ENCODE assay signal across 16 cellular contexts in genomic region chr21:37061926-37062591, GRCh38. TPM values are rescaled to one million over a fixed set of nuclear protein-coding genes. Genes with fewer than 3 reads are reported as not detected.
DNase-seq lines count a peak whose midpoint lies in the region; ATAC-seq, FAIRE-seq and TF ChIP-seq lines count a peak whose summit lies in the region.
"Had no signal": no experiment of that assay in that cellular context is flagged by ENCODE, and none has a peak within 500 bp of the region (broad histone marks: within the 10 kb centered on the region; RNA-seq: fewer than 3 reads in every experiment).

No MANE protein-coding gene starts in this region.

- no peak for DNase-seq in stimulated activated naive CD8-positive, alpha-beta T cell treated with anti-CD3 and anti-CD28 coated beads, Interleukin-15, amount 100 ng/mL, for 72 hours
- no peak for DNase-seq in stimulated activated naive CD8-positive, alpha-beta T cell treated with anti-CD3 and anti-CD28 coated beads, Interleukin-15, Interleukin-2, amounts not matched to agents 100 U/mL and 50 U/mL, for 24 hours
- peak; percentile 8 for DNase-seq in astrocyte (ENCODE audit: low read depth)
- DNase-seq in hepatic stellate cell (ENCODE audit: low spot score): peak; percentile 65
- DNase-seq in RKO (ENCODE audit: low spot score): no peak
- no peak for DNase-seq in activated CD8-positive, alpha-beta memory T cell treated with anti-CD3 and anti-CD28 coated beads for 24 hours
- no peak for DNase-seq in natural killer cell treated with Interleukin-12 subunit alpha and Interleukin-12 subunit beta and Interleukin-15 and Interleukin-18, amount 100 ng/mL, for 72 hours (ENCODE audit: low spot score)
- no peak for DNase-seq in NCI-H1048 (lab: John Stamatoyannopoulos, UW)
- DNase-seq: Calu3 had no signal

- no peak overlapping the region for H3K4me3 ChIP-seq in astrocyte (ENCODE audit: insufficient read depth, low read depth, low read length)
- H3K4me3 ChIP-seq: coronary artery, skin epidermis had no signal

- H3K27me3 Mint-ChIP-seq in stimulated activated naive CD8-positive, alpha-beta T cell treated with anti-CD3 and anti-CD28 coated beads, Interleukin-15, amount 100 ng/mL, for 72 hours: no peaks in the 10 kb centered on the region
- H3K27me3 Mint-ChIP-seq in astrocyte (ENCODE audit: low read depth, unreplicated experiment): no peaks in the 10 kb centered on the region
- H3K27me3 Mint-ChIP-seq in natural killer cell treated with Interleukin-12 subunit alpha and Interleukin-12 subunit beta and Interleukin-15 and Interleukin-18, amount 100 ng/mL, for 72 hours: no peaks in the 10 kb centered on the region
- H3K27me3 Mint-ChIP-seq: activated naive CD8-positive, alpha-beta T cell had no signal

- H4K20me1 ChIP-seq in astrocyte (ENCODE audit: insufficient read depth, low read length): no peaks in the 10 kb centered on the region

- TF ChIP-seq CTCF in astrocyte (IDR thresholded peaks at IDR 0.05; ENCODE audit: insufficient read depth, low read depth, low read length): no peak

- H3K27ac Mint-ChIP-seq in stimulated activated naive CD8-positive, alpha-beta T cell treated with anti-CD3 and anti-CD28 coated beads, Interleukin-15, amount 100 ng/mL, for 72 hours: no peak overlapping the region
- peak overlapping the region; percentile 82 for H3K27ac Mint-ChIP-seq in astrocyte (ENCODE audit: unreplicated experiment)
- no peak overlapping the region for H3K27ac Mint-ChIP-seq in natural killer cell treated with Interleukin-12 subunit alpha and Interleukin-12 subunit beta and Interleukin-15 and Interleukin-18, amount 100 ng/mL, for 72 hours
- H3K27ac Mint-ChIP-seq: activated naive CD8-positive, alpha-beta T cell had no signal

- no peak overlapping the region for H2AFZ ChIP-seq in astrocyte (ENCODE audit: low read depth, low read length)

- no peaks in the 10 kb centered on the region for H3K9me3 Mint-ChIP-seq in stimulated activated naive CD8-positive, alpha-beta T cell treated with anti-CD3 and anti-CD28 coated beads, Interleukin-15, amount 100 ng/mL, for 72 hours
- peaks cover 6% of the 10 kb centered on the region for H3K9me3 Mint-ChIP-seq in astrocyte (ENCODE audit: unreplicated experiment)
- H3K9me3 Mint-ChIP-seq in natural killer cell treated with Interleukin-12 subunit alpha and Interleukin-12 subunit beta and Interleukin-15 and Interleukin-18, amount 100 ng/mL, for 72 hours: no peaks in the 10 kb centered on the region

- H3K4me1 Mint-ChIP-seq in stimulated activated naive CD8-positive, alpha-beta T cell treated with anti-CD3 and anti-CD28 coated beads, Interleukin-15, amount 100 ng/mL, for 72 hours: peaks cover 16% of the 10 kb centered on the region
- H3K4me1 Mint-ChIP-seq in astrocyte (ENCODE audit: low read depth, unreplicated experiment): peaks cover 30% of the 10 kb centered on the region
- no peaks in the 10 kb centered on the region for H3K4me1 Mint-ChIP-seq in natural killer cell treated with Interleukin-12 subunit alpha and Interleukin-12 subunit beta and Interleukin-15 and Interleukin-18, amount 100 ng/mL, for 72 hours (ENCODE audit: low read depth in 2 of 2)

- H3K4me1 ChIP-seq in astrocyte (ENCODE audit: insufficient read depth, low read length): peaks cover 21% of the 10 kb centered on the region

- peaks cover 2% of the 10 kb centered on the region for H3K36me3 Mint-ChIP-seq in astrocyte (ENCODE audit: low read depth, unreplicated experiment)
- no peaks in the 10 kb centered on the region for H3K36me3 Mint-ChIP-seq in natural killer cell treated with Interleukin-12 subunit alpha and Interleukin-12 subunit beta and Interleukin-15 and Interleukin-18, amount 100 ng/mL, for 72 hours

- no peak overlapping the region for H3K27ac ChIP-seq in astrocyte (ENCODE audit: low read depth, low read length)
- H3K27ac ChIP-seq: coronary artery, neutrophil had no signal

- H3K9ac ChIP-seq in astrocyte (ENCODE audit: low read length): no peak overlapping the region

- no peaks in the 10 kb centered on the region for H3K27me3 ChIP-seq in astrocyte (ENCODE audit: insufficient read depth, low read length)
- H3K27me3 ChIP-seq: neutrophil had no signal

- ATAC-seq in stimulated activated naive CD8-positive, alpha-beta T cell treated with anti-CD3 and anti-CD28 coated beads, Interleukin-15, amount 100 ng/mL, for 72 hours: peak; percentile 42
- no peak for ATAC-seq in stimulated activated naive CD8-positive, alpha-beta T cell treated with anti-CD3 and anti-CD28 coated beads, Interleukin-15, Interleukin-2, amounts not matched to agents 100 U/mL and 50 U/mL, for 24 hours
- no peak for ATAC-seq in natural killer cell treated with Interleukin-12 subunit alpha and Interleukin-12 subunit beta and Interleukin-15 and Interleukin-18, amount 100 ng/mL, for 72 hours
- ATAC-seq: esophagus mucosa had no signal

- no peaks in the 10 kb centered on the region for H3K36me3 ChIP-seq in astrocyte (ENCODE audit: insufficient read depth, low read length)
- H3K36me3 ChIP-seq: neutrophil had no signal

- no peak overlapping the region for H3K4me3 Mint-ChIP-seq in stimulated activated naive CD8-positive, alpha-beta T cell treated with anti-CD3 and anti-CD28 coated beads, Interleukin-15, amount 100 ng/mL, for 72 hours
- no peak overlapping the region for H3K4me3 Mint-ChIP-seq in astrocyte (ENCODE audit: unreplicated experiment)
- H3K4me3 Mint-ChIP-seq in natural killer cell treated with Interleukin-12 subunit alpha and Interleukin-12 subunit beta and Interleukin-15 and Interleukin-18, amount 100 ng/mL, for 72 hours: no peak overlapping the region
- H3K4me3 Mint-ChIP-seq: activated naive CD8-positive, alpha-beta T cell had no signal

- H3K4me2 ChIP-seq in astrocyte (ENCODE audit: low read length): peak overlapping the region; percentile 15

- no peaks in the 10 kb centered on the region for H3K79me2 ChIP-seq in astrocyte (ENCODE audit: insufficient read depth, low read length)

- FAIRE-seq in astrocyte (lab: Jason Lieb, UNC): no peak

- no peaks in the 10 kb centered on the region for H3K9me3 ChIP-seq in astrocyte (ENCODE audit: insufficient read depth, low read depth, low read length)
- H3K9me3 ChIP-seq: neutrophil had no signal

RNA-seq across cellular contexts. Expression of gene PIGP, which starts 10.8 kb away (rescaled TPM):
- total RNA-seq in astrocyte: 21.2 and 24.0 TPM in 2 replicates
- total RNA-seq in natural killer cell treated with Interleukin-12 subunit alpha and Interleukin-12 subunit beta and Interleukin-15 and Interleukin-18, amount 100 ng/mL, for 72 hours: 10 to 100 TPM; 11.2 to 15.9 TPM

RNA-seq across cellular contexts. Expression of gene TTC3, which starts 11.0 kb away (rescaled TPM):
- total RNA-seq in astrocyte: 223 and 232 TPM in 2 replicates
- 10 to 100 TPM; 32.8 to 84.2 TPM for total RNA-seq in natural killer cell treated with Interleukin-12 subunit alpha and Interleukin-12 subunit beta and Interleukin-15 and Interleukin-18, amount 100 ng/mL, for 72 hours

RNA-seq across cellular contexts. Expression of gene RIPPLY3, which starts 55.6 kb away (rescaled TPM):
- total RNA-seq in astrocyte: not detected in 2 replicates
- total RNA-seq in natural killer cell treated with Interleukin-12 subunit alpha and Interleukin-12 subunit beta and Interleukin-15 and Interleukin-18, amount 100 ng/mL, for 72 hours: not detected
- total RNA-seq: esophagus mucosa, MCF 10A, subcutaneous adipose tissue had no signal

Comparison
In these comparisons a context has a peak if more than half of its experiments do, and no peak if none do; other contexts are left out.
1. DNase-seq: peak in astrocyte (single experiment) and hepatic stellate cell (single experiment); none in stimulated activated naive CD8-positive, alpha-beta T cell treated with anti-CD3 and anti-CD28 coated beads, Interleukin-15, amount 100 ng/mL, for 72 hours (0 of 2), stimulated activated naive CD8-positive, alpha-beta T cell treated with anti-CD3 and anti-CD28 coated beads, Interleukin-15, Interleukin-2, amounts not matched to agents 100 U/mL and 50 U/mL, for 24 hours (single experiment), RKO (single experiment), activated CD8-positive, alpha-beta memory T cell treated with anti-CD3 and anti-CD28 coated beads for 24 hours (single experiment), natural killer cell treated with Interleukin-12 subunit alpha and Interleukin-12 subunit beta and Interleukin-15 and Interleukin-18, amount 100 ng/mL, for 72 hours (single experiment) and NCI-H1048 (single experiment).